ENCODE assay signal across 16 cellular contexts in genomic region chr3:100521439-100521845, GRCh38. TPM values are rescaled to one million over a fixed set of nuclear protein-coding genes. Genes with fewer than 3 reads are reported as not detected.
A peak's percentile ranks its signal among the peaks of the same experiment; 100 is the strongest.
DNase-seq lines count a peak whose midpoint lies in the region; ATAC-seq and TF ChIP-seq lines count a peak whose summit lies in the region.
"Had no signal": no experiment of that assay in that cellular context is flagged by ENCODE, and none has a peak within 500 bp of the region (broad histone marks: within the 10 kb centered on the region; RNA-seq: fewer than 3 reads in every experiment).

No MANE protein-coding gene starts in this region.

- no peaks in the 10 kb centered on the region for H3K9me2 ChIP-seq in hepatocyte (replicated peaks; ENCODE audit: insufficient read depth)

- intact Hi-C loops in lower leg skin (cut with DNase I; ENCODE audit: low total_unique reads) (no loop called here), cardiac septum (cut with DNase I) (no loop called here)

- no peaks in the 10 kb centered on the region for H3K27me3 ChIP-seq in hepatocyte
- H3K27me3 ChIP-seq: cardiac muscle cell had no signal

- no peaks in the 10 kb centered on the region for H3K36me3 ChIP-seq in hepatocyte (replicated peaks; ENCODE audit: insufficient read depth, low read depth)
- H3K36me3 ChIP-seq: left ventricle myocardium inferior had no signal

- H3K4me3 ChIP-seq in GM12864 (ENCODE audit: low read depth, low read length) (no peak overlapping the region), lower leg skin (ENCODE audit: low read depth, poor library complexity, severe bottlenecking) (no peak overlapping the region), foreskin fibroblast (ENCODE audit: low read depth in 1 of 2, low read length in 2 of 2) (no peak overlapping the region), hepatocyte (no peak overlapping the region)
- H3K4me3 ChIP-seq: cardiac muscle cell, left ventricle myocardium inferior had no signal

- no peaks in the 10 kb centered on the region for H3K9me3 ChIP-seq in hepatocyte (ENCODE audit: low read depth)
- H3K9me3 ChIP-seq: left ventricle myocardium inferior had no signal

- no peak overlapping the region for H3K4me2 ChIP-seq in hepatocyte

- no peaks in the 10 kb centered on the region for H4K20me1 ChIP-seq in hepatocyte (ENCODE audit: insufficient read depth, poor library complexity, severe bottlenecking)

- TF ChIP-seq POLR2A in lower leg skin (IDR thresholded peaks at IDR 0.05): no peak

- H2AFZ ChIP-seq in hepatocyte: no peak overlapping the region

- no peaks in the 10 kb centered on the region for H3K4me1 ChIP-seq in hepatocyte (ENCODE audit: insufficient read depth)
- H3K4me1 ChIP-seq: left ventricle myocardium inferior had no signal

- TF ChIP-seq CTCF in GM12864 (IDR thresholded peaks at IDR 0.05; ENCODE audit: low read depth, low read length, missing control alignments) (no peak), lower leg skin (IDR thresholded peaks at IDR 0.05) (no peak), foreskin fibroblast (IDR thresholded peaks at IDR 0.05; ENCODE audit: low read depth, low read length) (no peak), hepatocyte (IDR thresholded peaks at IDR 0.05; ENCODE audit: poor library complexity) (no peak)

- 59 to 72% methylated on average over 10 of the region's 10 CpGs for WGBS in lower leg skin, 2 donors
- 97% methylated on average over 10 of the region's 10 CpGs for WGBS in hepatocyte (ENCODE audit: low lambda C conversion rate, missing lambda C conversion rate)

- ATAC-seq in GM19035 (IDR thresholded peaks at IDR 0.05; ENCODE audit: unreplicated experiment): peak; percentile 68
- ATAC-seq: activated naive CD4-positive, alpha-beta T cell treated with anti-CD3 and anti-CD28 coated beads, Interleukin-2, amount 50 U/mL, for 72 hours; WTC11 had no signal

- H3K79me2 ChIP-seq in hepatocyte: peaks cover 4% of the 10 kb centered on the region

- DNase-seq in GM12864 (ENCODE audit: low read depth): peak; percentile 18
- DNase-seq in NOMO-1 treated with DMSO at 0.1 percent for 48 hours (lab: John Stamatoyannopoulos, UW; ENCODE audit: unreplicated experiment): peak; percentile 87
- DNase-seq in lower leg skin (ENCODE audit: low spot score in 2 of 2): peak; percentile 51 to 84
- DNase-seq in NCI-H446 (lab: John Stamatoyannopoulos, UW): no peak
- DNase-seq in cardiac septum (ENCODE audit: low spot score): no peak
- DNase-seq in foreskin fibroblast: no peak
- DNase-seq in hepatocyte (ENCODE audit: low spot score): no peak
- DNase-seq: activated CD8-positive, alpha-beta memory T cell treated with anti-CD3 and anti-CD28 coated beads, Interleukin-2, amount 50 U/mL, for 48 hours; left ventricle myocardium inferior; NCI-H1930; NCI-H526; substantia nigra had no signal

- H3K27ac ChIP-seq in hepatocyte: no peak overlapping the region
- H3K27ac ChIP-seq: cardiac muscle cell, left ventricle myocardium inferior had no signal

RNA-seq across cellular contexts. Expression of gene TMEM45A, which starts 29.0 kb away (rescaled TPM):
- total RNA-seq in lower leg skin (1,000 to 10,000 TPM in 1 of 4 donors, 100 to 1,000 TPM in 3; 421 to 1,097 (median 707) TPM), cardiac septum (4.8 TPM), hepatocyte (70.7 and 82.6 TPM in 2 replicates)
- polyA plus RNA-seq in hepatocyte: 80.0 and 88.0 TPM in 2 replicates

Comparison
In these comparisons a context has a peak if more than half of its experiments do, and no peak if none do; other contexts are left out.
1. DNase-seq: peak in GM12864 (single experiment), NOMO-1 treated with DMSO at 0.1 percent for 48 hours (single experiment) and lower leg skin (2 of 2); none in NCI-H446 (0 of 2), cardiac septum (single experiment), foreskin fibroblast (0 of 2) and hepatocyte (single experiment).
2. RNA of gene TMEM45A, which starts 29.0 kb away (total RNA-seq): 421 to 1,097 TPM in lower leg skin and 70.7 to 82.6 TPM in hepatocyte; 4.8 TPM in cardiac septum (single experiment); every median in the first group is over 10 times any median in the second.